11 cellular contexts compared by ENCODE assay signal in genomic region chr3:36648241-36649034, GRCh38.
A peak's percentile ranks its signal among the peaks of the same experiment; 100 is the strongest.
DNase-seq lines count a peak whose midpoint lies in the region; ATAC-seq, FAIRE-seq and TF ChIP-seq lines count a peak whose summit lies in the region.
"Had no signal": no experiment of that assay in that cellular context is flagged by ENCODE, and none has a peak within 500 bp of the region (broad histone marks: within the 10 kb centered on the region; RNA-seq: fewer than 3 reads in every experiment).

No MANE protein-coding gene starts in this region.

- TF ChIP-seq EP300 in GM12878 (IDR thresholded peaks at IDR 0.05; ENCODE audit: borderline replicate concordance in 1 of 2, control insufficient read depth in 1 of 2, low read depth in 2 of 2, low read length in 2 of 2) = no peak

- no peak overlapping the region for H3K27ac Mint-ChIP-seq in activated T-cell treated with anti-CD3 and anti-CD28 coated beads, Interleukin-2, amount 50 U/mL, for 72 hours
- H3K27ac Mint-ChIP-seq in nephron progenitor cell (no peak overlapping the region), T-cell (no peak overlapping the region)
- H3K27ac Mint-ChIP-seq: activated naive CD4-positive, alpha-beta T cell treated with anti-CD3 and anti-CD28 coated beads, Interleukin-2, amount 50 U/mL, for 72 hours; B cell had no signal

- no peak for TF ChIP-seq RAD21 in GM12878 (IDR thresholded peaks at IDR 0.05; ENCODE audit: insufficient read depth, low read depth, low read length)

- peaks cover 25% of the 10 kb centered on the region for H3K27me3 Mint-ChIP-seq in activated T-cell treated with anti-CD3 and anti-CD28 coated beads, Interleukin-2, amount 50 U/mL, for 72 hours (ENCODE audit: low read depth)
- H3K27me3 Mint-ChIP-seq in nephron progenitor cell (ENCODE audit: low read depth, poor library complexity) = peaks cover 9% of the 10 kb centered on the region
- H3K27me3 Mint-ChIP-seq in T-cell = peaks cover 30 to 48% of the 10 kb centered on the region in 2 donors

- no peaks in the 10 kb centered on the region for H3K36me3 Mint-ChIP-seq in activated T-cell treated with anti-CD3 and anti-CD28 coated beads, Interleukin-2, amount 50 U/mL, for 72 hours (ENCODE audit: insufficient read depth in 2 of 2)
- H3K36me3 Mint-ChIP-seq in nephron progenitor cell (ENCODE audit: low read depth) (no peaks in the 10 kb centered on the region), T-cell (no peaks in the 10 kb centered on the region)
- H3K36me3 Mint-ChIP-seq: activated naive CD4-positive, alpha-beta T cell treated with anti-CD3 and anti-CD28 coated beads, Interleukin-2, amount 50 U/mL, for 72 hours had no signal

- DNase-seq in activated T-cell treated with anti-CD3 and anti-CD28 coated beads, Interleukin-2, amount 50 U/mL, for 72 hours = no peak
- no peak for DNase-seq in activated T-cell treated with anti-CD3 and anti-CD28 coated beads, Interleukin-2, amount 50 U/mL, for 48 hours
- peak; percentile 7 for DNase-seq in GM12878 (ENCODE audit: low read depth, low spot score)
- no peak for DNase-seq in NCI-H524 treated with DMSO at 0.1 percent for 48 hours (lab: John Stamatoyannopoulos, UW)
- no peak for DNase-seq in effector CD8-positive, alpha-beta T cell (lab: John Stamatoyannopoulos, UW)
- DNase-seq in nephron progenitor cell = no peak
- DNase-seq in T-cell = no peak
- DNase-seq: upper lobe of left lung had no signal

- H3K79me2 ChIP-seq in GM12878 (ENCODE audit: control insufficient read depth, insufficient read depth, low read length) = no peaks in the 10 kb centered on the region

- POLR2A ChIA-PET in GM12878 (lab: Charles Lee) = no interaction called here
- POLR2A ChIA-PET in T-cell (lab: Charles Lee) = no interaction called here

- H3K27me3 ChIP-seq in GM12878 (replicated peaks in 1 of 2; ENCODE audit: control insufficient read depth in 2 of 2, insufficient read depth in 2 of 2, low read length in 1 of 2) = peaks cover 0 to 3% of the 10 kb centered on the region in 2 experiments; a peak in 2 of 4 replicates
- H3K27me3 ChIP-seq: upper lobe of left lung had no signal

- in situ Hi-C loops in GM12878 (cut with MboI) = no loop called here

- H3K4me1 ChIP-seq in GM12878 (ENCODE audit: control insufficient read depth, insufficient read depth, low read length) = no peaks in the 10 kb centered on the region

- H3K4me2 ChIP-seq in GM12878 (ENCODE audit: control insufficient read depth, insufficient read depth) = no peak overlapping the region

- no peaks in the 10 kb centered on the region for H3K9me3 ChIP-seq in GM12878 (replicated peaks; ENCODE audit: control insufficient read depth, insufficient read depth, low read length)
- H3K9me3 ChIP-seq: upper lobe of left lung had no signal

- H3K4me1 Mint-ChIP-seq in activated T-cell treated with anti-CD3 and anti-CD28 coated beads, Interleukin-2, amount 50 U/mL, for 72 hours (ENCODE audit: low read depth) = peaks cover 10% of the 10 kb centered on the region
- H3K4me1 Mint-ChIP-seq in nephron progenitor cell (peaks cover 8% of the 10 kb centered on the region), T-cell (no peaks in the 10 kb centered on the region)
- H3K4me1 Mint-ChIP-seq: B cell had no signal

- H3K9ac ChIP-seq in GM12878 (ENCODE audit: control insufficient read depth, insufficient read depth, low read length) = no peak overlapping the region

- H3K27ac ChIP-seq in GM12878 (ENCODE audit: control insufficient read depth, insufficient read depth) = no peak overlapping the region
- H3K27ac ChIP-seq: upper lobe of left lung had no signal

- TF ChIP-seq POLR2A in GM12878 (IDR thresholded peaks at IDR 0.05; ENCODE audit: low read depth, low read length) = no peak

- SMC1A ChIA-PET in GM12878 (lab: Charles Lee; ENCODE audit: uncharacterized antibody, unreplicated experiment) = no interaction called here

- H3K4me3 ChIP-seq in GM12878 = no peak overlapping the region
- H3K4me3 ChIP-seq: upper lobe of left lung had no signal

- H3K36me3 ChIP-seq in GM12878 (ENCODE audit: control insufficient read depth in 2 of 2, insufficient read depth in 2 of 2, low read length in 1 of 2) = no peaks in the 10 kb centered on the region
- H3K36me3 ChIP-seq: upper lobe of left lung had no signal

- intact Hi-C loops in GM12878 (cut with micrococcal nuclease; ENCODE audit: unreplicated experiment) = no loop called here

- RAD21 ChIA-PET in GM12878 (lab: Charles Lee; ENCODE audit: unreplicated experiment) = no interaction called here

- WGBS in GM12878 (ENCODE audit: insufficient coverage, insufficient replicate concordance, low lambda C conversion rate, missing lambda C conversion rate) = under 1% methylated on average over 5 of the region's 5 CpGs

- peaks cover 0 to under 1% of the 10 kb centered on the region in 2 donors for H3K9me3 Mint-ChIP-seq in activated T-cell treated with anti-CD3 and anti-CD28 coated beads, Interleukin-2, amount 50 U/mL, for 72 hours
- H3K9me3 Mint-ChIP-seq in nephron progenitor cell = peaks cover under 1% of the 10 kb centered on the region
- H3K9me3 Mint-ChIP-seq in T-cell = peaks cover 0 to under 1% (median 0%) of the 10 kb centered on the region in 3 donors
- H3K9me3 Mint-ChIP-seq: activated naive CD4-positive, alpha-beta T cell treated with anti-CD3 and anti-CD28 coated beads, Interleukin-2, amount 50 U/mL, for 72 hours had no signal

- H4K20me1 ChIP-seq in GM12878 (ENCODE audit: control insufficient read depth, insufficient read depth) = no peaks in the 10 kb centered on the region

- no peak for FAIRE-seq in GM12878 (lab: Jason Lieb, UNC)

- peak; percentile 70 to 81 for ATAC-seq in activated T-cell treated with anti-CD3 and anti-CD28 coated beads, Interleukin-2, amount 50 U/mL, for 72 hours (replicated peaks in 1 of 2)
- ATAC-seq in HG03432 (IDR thresholded peaks at IDR 0.05; ENCODE audit: unreplicated experiment) (peak; percentile 92), GM12878 (peak; percentile 73), T-cell (replicated peaks in 1 of 4) (no peak)

- no peak overlapping the region for H2AFZ ChIP-seq in GM12878 (ENCODE audit: control insufficient read depth, low read depth, low read length)

- H3K4me3 Mint-ChIP-seq in activated T-cell treated with anti-CD3 and anti-CD28 coated beads, Interleukin-2, amount 50 U/mL, for 72 hours = no peak overlapping the region
- no peak overlapping the region for H3K4me3 Mint-ChIP-seq in nephron progenitor cell
- H3K4me3 Mint-ChIP-seq in T-cell = no peak overlapping the region
- H3K4me3 Mint-ChIP-seq: B cell had no signal

- TF ChIP-seq CTCF in GM12878 (IDR thresholded peaks at IDR 0.05 in 2 of 3, conservative IDR thresholded peaks at IDR 0.05 in 1 of 3; ENCODE audit: control insufficient read depth in 2 of 3, extremely low read depth in 1 of 3, insufficient read depth in 1 of 3, low read depth in 3 of 3, low read length in 3 of 3) (no peak), nephron progenitor cell (IDR thresholded peaks at IDR 0.05) (no peak)

- CTCF ChIA-PET in GM12878 (lab: Yijun Ruan, JAX) (no interaction called here), T-cell (lab: Charles Lee) (no interaction called here)

- no TSS peak for BruUV-seq in GM12878 (replicated peaks; lab: Mats Ljungman, UMichigan)

TF ChIP-seq in GM12878, 131 proteins besides CTCF, POLR2A, EP300 and RAD21:
- TF ChIP-seq SKIL (IDR thresholded peaks at IDR 0.05; ENCODE audit: low read depth, poor library complexity, severe bottlenecking) = peak; percentile 47
- no peak for TF ChIP-seq CBX5 (IDR thresholded peaks at IDR 0.05; ENCODE audit: low read depth)
- TF ChIP-seq SPI1 (IDR thresholded peaks at IDR 0.05; ENCODE audit: borderline replicate concordance, insufficient read depth, low read depth, low read length) = peak; percentile 40; the same call in 1 of the 2 replicates
- no peak for TF ChIP-seq FOS (IDR thresholded peaks at IDR 0.05; ENCODE audit: borderline replicate concordance, extremely low read depth, insufficient read length)

Comparison
In these comparisons a context has a peak if more than half of its experiments do, and no peak if none do; other contexts are left out.
1. ATAC-seq: peak in activated T-cell treated with anti-CD3 and anti-CD28 coated beads, Interleukin-2, amount 50 U/mL, for 72 hours (2 of 2), HG03432 (single experiment) and GM12878 (single experiment); none in T-cell (0 of 4).